1 cellular context compared by ENCODE assay signal in genomic region chr6:46491201-46491788, GRCh38.
A peak's percentile ranks its signal among the peaks of the same experiment; 100 is the strongest.
TF ChIP-seq lines count a peak whose summit lies in the region.

RCAN2 (minus strand) TSS chr6:46491449.

TF ChIP-seq in HEK293, 187 proteins besides CTCF, POLR2A, EP300 and RAD21 (continued from another document and continues in another):
- TF ChIP-seq PRDM10 (tag by site-specific recombination; IDR thresholded peaks at IDR 0.05) (0 out of 2 replicates have a peak, but pooled peaks have one; percentile 47), ZNF19 (tag by site-specific recombination; IDR thresholded peaks at IDR 0.05; ENCODE audit: low read depth) (no peak), ZNF324 (tag by site-specific recombination; IDR thresholded peaks at IDR 0.05) (no peak), PBX3 (CRISPR knock-in tag; IDR thresholded peaks at IDR 0.05) (no peak), ZNF114 (tag by site-specific recombination; IDR thresholded peaks at IDR 0.05) (no peak), ZNF610 (tag by site-specific recombination; IDR thresholded peaks at IDR 0.05; ENCODE audit: borderline replicate concordance) (no peak), KLF8 (tag by site-specific recombination; IDR thresholded peaks at IDR 0.05) (peak; percentile 39; the same call in 1 of the 2 replicates), ZNF221 (tag by site-specific recombination; IDR thresholded peaks at IDR 0.05; ENCODE audit: borderline replicate concordance) (no peak), ZNF311 (tag by site-specific recombination; IDR thresholded peaks at IDR 0.05; ENCODE audit: borderline replicate concordance) (no peak), ZBTB26 (tag by site-specific recombination; optimal IDR thresholded peaks at IDR 0.05) (peak; percentile 61), ZNF837 (tag by site-specific recombination; IDR thresholded peaks at IDR 0.05) (no peak), ZSCAN23 (tag by site-specific recombination; IDR thresholded peaks at IDR 0.05) (no peak), KLF10 (tag by site-specific recombination; IDR thresholded peaks at IDR 0.05) (no peak), GFI1B (tag by site-specific recombination; IDR thresholded peaks at IDR 0.05) (no peak), ZNF274 (IDR thresholded peaks at IDR 0.05; ENCODE audit: low read length) (no peak), ZNF274 (tag by site-specific recombination; IDR thresholded peaks at IDR 0.05; ENCODE audit: borderline replicate concordance) (no peak), RBAK (tag by site-specific recombination; IDR thresholded peaks at IDR 0.05) (no peak), KLF1 (tag by site-specific recombination; IDR thresholded peaks at IDR 0.05) (peak; percentile 10; the same call in 1 of the 2 replicates), ZNF26 (tag by site-specific recombination; IDR thresholded peaks at IDR 0.05) (no peak), ZNF24 (tag by site-specific recombination; IDR thresholded peaks at IDR 0.05) (no peak), ZBTB6 (tag by site-specific recombination; IDR thresholded peaks at IDR 0.05) (no peak; the same call in 1 of the 2 replicates), ZNF184 (tag by site-specific recombination; IDR thresholded peaks at IDR 0.05) (no peak), SP3 (tag by site-specific recombination; IDR thresholded peaks at IDR 0.05) (peak; percentile 57), ZNF398 (tag by site-specific recombination; IDR thresholded peaks at IDR 0.05) (peak; percentile 60), ZNF48 (tag by site-specific recombination; IDR thresholded peaks at IDR 0.05) (no peak), PATZ1 (tag by site-specific recombination; IDR thresholded peaks at IDR 0.05) (peak; percentile 83), ZNF704 (tag by site-specific recombination; IDR thresholded peaks at IDR 0.05) (no peak), ZNF391 (tag by site-specific recombination; IDR thresholded peaks at IDR 0.05; ENCODE audit: borderline replicate concordance, low read depth) (no peak), ZEB2 (tag by site-specific recombination; IDR thresholded peaks at IDR 0.05) (peak; percentile 41; the same call in 1 of the 2 replicates), ZNF514 (tag by site-specific recombination; IDR thresholded peaks at IDR 0.05) (no peak), ZNF791 (tag by site-specific recombination; IDR thresholded peaks at IDR 0.05) (no peak), ZNF692 (tag by site-specific recombination; IDR thresholded peaks at IDR 0.05) (no peak), FEZF1 (tag by site-specific recombination; IDR thresholded peaks at IDR 0.05) (no peak), ZFP41 (tag by site-specific recombination; IDR thresholded peaks at IDR 0.05; ENCODE audit: borderline replicate concordance) (no peak), ZBTB48 (tag by site-specific recombination; IDR thresholded peaks at IDR 0.05) (no peak), HOXC10 (CRISPR knock-in tag; IDR thresholded peaks at IDR 0.05) (0 out of 2 replicates have a peak, but pooled peaks have one; percentile 73), HIC1 (tag by site-specific recombination; IDR thresholded peaks at IDR 0.05) (peak; percentile 72; the same call in 1 of the 2 replicates), ZNF654 (tag by site-specific recombination; IDR thresholded peaks at IDR 0.05; ENCODE audit: low read depth) (no peak), ZNF404 (tag by site-specific recombination; IDR thresholded peaks at IDR 0.05) (no peak), ZNF660 (tag by site-specific recombination; IDR thresholded peaks at IDR 0.05) (no peak), ZBTB44 (tag by site-specific recombination; IDR thresholded peaks at IDR 0.05) (no peak), ZNF521 (tag by site-specific recombination; IDR thresholded peaks at IDR 0.05) (no peak), ZNF202 (tag by site-specific recombination; IDR thresholded peaks at IDR 0.05; ENCODE audit: borderline replicate concordance) (no peak), ZNF530 (tag by site-specific recombination; IDR thresholded peaks at IDR 0.05; ENCODE audit: low read depth) (no peak)
